9 cellular contexts compared by ENCODE assay signal in the genomic region with DNA sequence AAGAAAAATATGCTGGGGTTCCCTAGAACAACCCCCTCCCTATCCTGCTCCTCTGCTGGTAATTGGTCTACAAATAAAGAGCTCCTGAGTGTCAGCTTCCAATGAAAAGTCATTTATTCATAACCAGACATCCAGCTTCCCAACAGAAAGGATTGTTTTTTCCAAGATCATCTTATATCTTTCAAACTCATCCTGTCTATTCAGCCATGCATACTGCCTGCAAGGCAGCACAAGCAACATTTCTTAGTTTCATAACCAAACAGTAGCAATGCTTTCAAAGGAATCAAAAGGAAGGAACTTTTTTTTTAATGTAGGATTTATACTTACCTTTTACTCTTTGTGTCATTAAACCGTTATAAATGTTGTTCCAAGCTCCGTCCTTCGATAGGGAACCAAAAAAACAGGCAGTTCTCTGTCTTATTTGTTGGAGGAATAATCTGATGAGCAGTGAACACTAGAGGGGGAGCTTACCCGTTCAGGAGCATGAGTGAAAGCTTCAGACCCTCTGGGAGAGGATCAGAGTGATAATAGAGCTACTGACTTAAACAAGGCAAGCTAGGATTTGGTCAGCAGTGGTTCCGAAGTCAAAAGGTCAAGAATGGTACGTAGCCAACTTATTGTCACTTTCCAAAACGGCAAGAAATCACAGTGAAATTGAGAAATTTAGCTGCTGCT.
DNase-seq lines count a peak whose midpoint lies in the region; TF ChIP-seq lines count a peak whose summit lies in the region.
"Had no signal": no experiment of that assay in that cellular context is flagged by ENCODE, and none has a peak within 500 bp of the region (broad histone marks: within the 10 kb centered on the region; RNA-seq: fewer than 3 reads in every experiment).

No MANE protein-coding gene starts in this region.

- no peaks in the 10 kb centered on the region for H3K27me3 ChIP-seq in ACC112 (ENCODE audit: insufficient read depth, low read length)

- in situ Hi-C loops in astrocyte of the cerebellum (cut with HindIII; ENCODE audit: low sequenced_read_pairs) = no loop called here

- POLR2A ChIA-PET in OCI-LY7 (lab: Charles Lee) = interaction anchor here (0.6 to 0.9 kb wide), 3 partner anchors 10 to 241 kb away, joined by 3 read pairs; no protein-coding TSS in a partner anchor

- no peaks in the 10 kb centered on the region for H3K9me3 ChIP-seq in OCI-LY7 (ENCODE audit: low read length)

- no peak overlapping the region for H3K4me2 ChIP-seq in OCI-LY7 (ENCODE audit: low read length)

- peaks cover 11% of the 10 kb centered on the region for H3K4me1 ChIP-seq in ACC112 (ENCODE audit: control insufficient read depth, insufficient read depth, low read length, unreplicated experiment)
- H3K4me1 ChIP-seq in OCI-LY7 (ENCODE audit: insufficient read depth, low read length, poor library complexity, severe bottlenecking) = no peaks in the 10 kb centered on the region

- no TSS peak for BruUV-seq in OCI-LY7 (replicated peaks; lab: Mats Ljungman, UMichigan)

- TF ChIP-seq CTCF in astrocyte of the cerebellum (IDR thresholded peaks at IDR 0.05; ENCODE audit: low read depth, low read length, missing control alignments) = peak; percentile 61
- TF ChIP-seq CTCF in OCI-LY7 (conservative IDR thresholded peaks at IDR 0.05; ENCODE audit: low read length) = no peak

- TF ChIP-seq POLR2A in erythroblast (IDR thresholded peaks at IDR 0.05; ENCODE audit: low read length) = no peak

- H3K36me3 ChIP-seq in ACC112 (ENCODE audit: insufficient read depth, low read length) (no peaks in the 10 kb centered on the region), OCI-LY7 (ENCODE audit: insufficient read depth, low read length) (no peaks in the 10 kb centered on the region)

- no peaks in the 10 kb centered on the region for H4K20me1 ChIP-seq in OCI-LY7 (ENCODE audit: insufficient read depth, low read length)

- H3K27ac ChIP-seq in ACC112 (ENCODE audit: low read depth, low read length) (peak overlapping the region; percentile 4; the same call in 1 of the 2 replicates), OCI-LY7 (ENCODE audit: low read depth, low read length, poor library complexity, severe bottlenecking) (no peak overlapping the region)

- H3K79me2 ChIP-seq in ACC112 (ENCODE audit: control insufficient read depth, insufficient read depth, low read length, unreplicated experiment) = no peaks in the 10 kb centered on the region
- no peaks in the 10 kb centered on the region for H3K79me2 ChIP-seq in OCI-LY7 (ENCODE audit: insufficient read depth, low read depth, low read length)

- H3K4me3 ChIP-seq in ACC112 (ENCODE audit: low read depth, low read length) (peak overlapping the region; percentile 49), astrocyte of the cerebellum (ENCODE audit: low read depth, low read length) (no peak overlapping the region), OCI-LY7 (ENCODE audit: low read depth, low read length, poor library complexity, severe bottlenecking) (no peak overlapping the region)

- CTCF ChIA-PET in OCI-LY7 (lab: Charles Lee; ENCODE audit: unreplicated experiment) = no interaction called here

- intact Hi-C loops in OCI-LY7 (cut with micrococcal nuclease; ENCODE audit: unreplicated experiment) = no loop called here

- peak overlapping the region; percentile 73 for H2AFZ ChIP-seq in ACC112 (ENCODE audit: low read length, unreplicated experiment)
- H2AFZ ChIP-seq in OCI-LY7 (ENCODE audit: low read length) = no peak overlapping the region

- H3K9me2 ChIP-seq in OCI-LY7 (ENCODE audit: insufficient read depth, low read length) = no peaks in the 10 kb centered on the region

- DNase-seq in HS-5 (ENCODE audit: low read depth) (peak; percentile 31), astrocyte of the cerebellum (ENCODE audit: low read depth) (peak; percentile 49), kidney tubule cell (ENCODE audit: low spot score) (peak; percentile 23), GM19240 (ENCODE audit: insufficient read length, low spot score) (no peak), OCI-LY7 (ENCODE audit: low spot score) (no peak), NK-92 (lab: John Stamatoyannopoulos, UW; ENCODE audit: unreplicated experiment) (no peak), erythroblast (lab: John Stamatoyannopoulos, UW) (no peak)
- DNase-seq: DND-41 had no signal

Comparison
In these comparisons a context has a peak if more than half of its experiments do, and no peak if none do; other contexts are left out.
1. DNase-seq: peak in HS-5 (single experiment), astrocyte of the cerebellum (single experiment) and kidney tubule cell (single experiment); none in GM19240 (single experiment), OCI-LY7 (single experiment), NK-92 (single experiment) and erythroblast (0 of 2).